ENCODE assay signal across 26 cellular contexts in genomic region chr6:83333500-83333899, GRCh38.
DNase-seq lines count a peak whose midpoint lies in the region; TF ChIP-seq lines count a peak whose summit lies in the region.
"Had no signal": no experiment of that assay in that cellular context is flagged by ENCODE, and none has a peak within 500 bp of the region (broad histone marks: within the 10 kb centered on the region; RNA-seq: fewer than 3 reads in every experiment).

No MANE protein-coding gene starts in this region.

- H3F3A ChIP-seq in neural progenitor cell (ENCODE audit: low read depth): no peaks in the 10 kb centered on the region

- CTCF ChIA-PET in OCI-LY7 (lab: Charles Lee; ENCODE audit: unreplicated experiment): no interaction called here
- CTCF ChIA-PET in activated naive CD4-positive, alpha-beta T cell treated with anti-CD3 and anti-CD28 coated beads for 36 hours (lab: Charles Lee): no interaction called here

- H3K4me2 ChIP-seq in neural progenitor cell (no peak overlapping the region), OCI-LY7 (ENCODE audit: low read length) (no peak overlapping the region)
- H3K4me2 ChIP-seq: KMS-11 had no signal

- no TSS peak for BruUV-seq in OCI-LY7 (replicated peaks; lab: Mats Ljungman, UMichigan)

- H3K9ac ChIP-seq in ES-I3 (ENCODE audit: low read depth, low read length) (peak overlapping the region; percentile 42; the same call in 1 of the 2 replicates), skeletal muscle tissue (ENCODE audit: low read depth in 1 of 3, low read length in 3 of 3) (peak overlapping the region in 1 of 3 donors; percentile 33), neural progenitor cell (no peak overlapping the region)
- H3K9ac ChIP-seq: GM23248, KMS-11 had no signal

- H4K20me1 ChIP-seq in neural progenitor cell (ENCODE audit: low read depth): no peaks in the 10 kb centered on the region
- no peaks in the 10 kb centered on the region for H4K20me1 ChIP-seq in OCI-LY7 (ENCODE audit: insufficient read depth, low read length)

- intact Hi-C loops in OCI-LY7 (cut with micrococcal nuclease; ENCODE audit: unreplicated experiment): no loop called here
- intact Hi-C loops in activated naive CD4-positive, alpha-beta T cell treated with anti-CD3 and anti-CD28 coated beads for 36 hours (cut with micrococcal nuclease): no loop called here

- DNase-seq in SJCRH30: no peak
- DNase-seq in glutamatergic neuron: no peak
- DNase-seq in DMS153 (lab: John Stamatoyannopoulos, UW): no peak
- DNase-seq in neural progenitor cell (ENCODE audit: low spot score): no peak
- no peak for DNase-seq in OCI-LY7 (ENCODE audit: low spot score)
- no peak for DNase-seq in activated naive CD4-positive, alpha-beta T cell treated with anti-CD3 and anti-CD28 coated beads for 36 hours
- DNase-seq: ACHN; BE2C; CD8-positive, alpha-beta memory T cell; DMS 273 treated with DMSO at 0.1 percent for 48 hours; DND-41; GM23248; HCEC 1CT; MM.1S; NCI-H1436 treated with DMSO at 0.1 percent for 48 hours; NCI-H187 treated with DMSO at 0.1 percent for 48 hours; NCI-H2171 treated with DMSO at 0.1 percent for 48 hours; NCI-H524 treated with DMSO at 0.1 percent for 48 hours; NCI-H774; PC-3 had no signal

- H3K4me3 ChIP-seq in SJCRH30: peak overlapping the region; percentile 31; the same call in 1 of the 2 replicates
- peak overlapping the region in 1 of 3 donors; percentile 14 for H3K4me3 ChIP-seq in skeletal muscle tissue (ENCODE audit: low read length in 3 of 3)
- no peak overlapping the region for H3K4me3 ChIP-seq in neural progenitor cell
- H3K4me3 ChIP-seq in OCI-LY7 (ENCODE audit: low read depth, low read length, poor library complexity, severe bottlenecking): no peak overlapping the region
- H3K4me3 ChIP-seq: GM23248, SJSA1 had no signal

- TF ChIP-seq CTCF in glutamatergic neuron (IDR thresholded peaks at IDR 0.05; ENCODE audit: partially characterized antibody, unreplicated experiment) (no peak), neural progenitor cell (IDR thresholded peaks at IDR 0.05) (no peak), OCI-LY7 (conservative IDR thresholded peaks at IDR 0.05; ENCODE audit: low read length) (no peak)

- H3K4me3 Mint-ChIP-seq in glutamatergic neuron (ENCODE audit: unreplicated experiment): peak overlapping the region; percentile 28
- no peak overlapping the region for H3K4me3 Mint-ChIP-seq in neural progenitor cell
- H3K4me3 Mint-ChIP-seq in activated naive CD4-positive, alpha-beta T cell treated with anti-CD3 and anti-CD28 coated beads for 36 hours: no peak overlapping the region
- H3K4me3 Mint-ChIP-seq: CD14-positive monocyte; CD8-positive, alpha-beta memory T cell; IgD-negative memory B cell had no signal

- H3K27ac ChIP-seq in SJCRH30 (no peak overlapping the region), skeletal muscle tissue (ENCODE audit: low read depth, low read length) (peak overlapping the region; percentile 5), neural progenitor cell (no peak overlapping the region), OCI-LY7 (ENCODE audit: low read depth, low read length, poor library complexity, severe bottlenecking) (no peak overlapping the region)
- H3K27ac ChIP-seq: GM23248, KMS-11, SJSA1 had no signal

- no peaks in the 10 kb centered on the region for H3K36me3 Mint-ChIP-seq in glutamatergic neuron (ENCODE audit: unreplicated experiment)
- no peaks in the 10 kb centered on the region for H3K36me3 Mint-ChIP-seq in neural progenitor cell
- no peaks in the 10 kb centered on the region for H3K36me3 Mint-ChIP-seq in activated naive CD4-positive, alpha-beta T cell treated with anti-CD3 and anti-CD28 coated beads for 36 hours (ENCODE audit: low read depth)
- H3K36me3 Mint-ChIP-seq: CD14-positive monocyte; CD8-positive, alpha-beta memory T cell; IgD-negative memory B cell had no signal

- H3K27me3 Mint-ChIP-seq in glutamatergic neuron (ENCODE audit: unreplicated experiment) (no peaks in the 10 kb centered on the region), neural progenitor cell (ENCODE audit: insufficient read depth, low read depth) (no peaks in the 10 kb centered on the region)
- H3K27me3 Mint-ChIP-seq in activated naive CD4-positive, alpha-beta T cell treated with anti-CD3 and anti-CD28 coated beads for 36 hours (ENCODE audit: low read depth): no peaks in the 10 kb centered on the region
- H3K27me3 Mint-ChIP-seq: IgD-negative memory B cell had no signal

- POLR2A ChIA-PET in OCI-LY7 (lab: Charles Lee): interaction anchor here (0.6 to 0.7 kb wide), 2 partner anchors 193 to 692 kb away, joined by 3 read pairs; no protein-coding TSS in a partner anchor

- H3K9me3 Mint-ChIP-seq in glutamatergic neuron (ENCODE audit: unreplicated experiment) (peaks cover 1% of the 10 kb centered on the region), neural progenitor cell (peaks cover 2% of the 10 kb centered on the region)
- H3K9me3 Mint-ChIP-seq in activated naive CD4-positive, alpha-beta T cell treated with anti-CD3 and anti-CD28 coated beads for 36 hours: no peaks in the 10 kb centered on the region
- H3K9me3 Mint-ChIP-seq: IgD-negative memory B cell had no signal

- no peaks in the 10 kb centered on the region for H3K9me2 ChIP-seq in OCI-LY7 (ENCODE audit: insufficient read depth, low read length)

- no peaks in the 10 kb centered on the region for H3K4me1 Mint-ChIP-seq in glutamatergic neuron (ENCODE audit: low read depth, unreplicated experiment)
- no peaks in the 10 kb centered on the region for H3K4me1 Mint-ChIP-seq in neural progenitor cell
- no peaks in the 10 kb centered on the region for H3K4me1 Mint-ChIP-seq in activated naive CD4-positive, alpha-beta T cell treated with anti-CD3 and anti-CD28 coated beads for 36 hours (ENCODE audit: low read depth)
- H3K4me1 Mint-ChIP-seq: CD14-positive monocyte, IgD-negative memory B cell had no signal

- H3K27me3 ChIP-seq in SJCRH30 (no peaks in the 10 kb centered on the region), skeletal muscle tissue (ENCODE audit: control insufficient read depth in 3 of 3, insufficient read depth in 3 of 3, low read length in 3 of 3) (no peaks in the 10 kb centered on the region), neural progenitor cell (no peaks in the 10 kb centered on the region)
- H3K27me3 ChIP-seq: BE2C, SJSA1 had no signal

- H3K9me3 ChIP-seq in ES-I3 (ENCODE audit: control insufficient read depth, insufficient read depth, low read length): no peaks in the 10 kb centered on the region
- H3K9me3 ChIP-seq in SJCRH30 (replicated peaks): no peaks in the 10 kb centered on the region
- H3K9me3 ChIP-seq in skeletal muscle tissue (ENCODE audit: control insufficient read depth in 3 of 3, low read length in 3 of 3): no peaks in the 10 kb centered on the region
- H3K9me3 ChIP-seq in neural progenitor cell (ENCODE audit: low read depth): no peaks in the 10 kb centered on the region
- H3K9me3 ChIP-seq in OCI-LY7 (ENCODE audit: low read length): no peaks in the 10 kb centered on the region
- H3K9me3 ChIP-seq: BE2C, SJSA1 had no signal

- H2AFZ ChIP-seq in neural progenitor cell (replicated peaks) (no peak overlapping the region), OCI-LY7 (ENCODE audit: low read length) (no peak overlapping the region)
- H2AFZ ChIP-seq: GM23248 had no signal

- H3K27ac Mint-ChIP-seq in glutamatergic neuron (ENCODE audit: unreplicated experiment) (no peak overlapping the region), neural progenitor cell (no peak overlapping the region)
- no peak overlapping the region for H3K27ac Mint-ChIP-seq in activated naive CD4-positive, alpha-beta T cell treated with anti-CD3 and anti-CD28 coated beads for 36 hours
- H3K27ac Mint-ChIP-seq: CD14-positive monocyte; CD8-positive, alpha-beta memory T cell; IgD-negative memory B cell had no signal

- H3K79me2 ChIP-seq in neural progenitor cell (ENCODE audit: low read depth) (no peaks in the 10 kb centered on the region), OCI-LY7 (ENCODE audit: insufficient read depth, low read depth, low read length) (no peaks in the 10 kb centered on the region)

- H3K4me1 ChIP-seq in ES-I3 (ENCODE audit: insufficient read depth, low read length) (no peaks in the 10 kb centered on the region), SJCRH30 (no peaks in the 10 kb centered on the region), skeletal muscle tissue (ENCODE audit: control insufficient read depth in 3 of 3, insufficient read depth in 3 of 3, low read length in 3 of 3) (no peaks in the 10 kb centered on the region), neural progenitor cell (no peaks in the 10 kb centered on the region), OCI-LY7 (ENCODE audit: insufficient read depth, low read length, poor library complexity, severe bottlenecking) (no peaks in the 10 kb centered on the region)
- H3K4me1 ChIP-seq: BE2C, SJSA1 had no signal

- no peaks in the 10 kb centered on the region for H3K36me3 ChIP-seq in ES-I3 (ENCODE audit: insufficient read depth, low read length)
- H3K36me3 ChIP-seq in SJCRH30: no peaks in the 10 kb centered on the region
- H3K36me3 ChIP-seq in skeletal muscle tissue (ENCODE audit: control insufficient read depth in 3 of 3, insufficient read depth in 3 of 3, low read length in 3 of 3): no peaks in the 10 kb centered on the region
- H3K36me3 ChIP-seq in neural progenitor cell: no peaks in the 10 kb centered on the region
- H3K36me3 ChIP-seq in OCI-LY7 (ENCODE audit: insufficient read depth, low read length): no peaks in the 10 kb centered on the region
- H3K36me3 ChIP-seq: BE2C, SJSA1 had no signal
